In genomic region chr19:7920520-7921301, GRCh38 we compare ENCODE assay signal across 8 cellular contexts. TPM values are rescaled to one million over a fixed set of nuclear protein-coding genes. Genes with fewer than 3 reads are reported as not detected.
DNase-seq lines count a peak whose midpoint lies in the region; ATAC-seq and TF ChIP-seq lines count a peak whose summit lies in the region.

No MANE protein-coding gene starts in this region.

- peaks cover 14% of the 10 kb centered on the region for H3K36me3 Mint-ChIP-seq in activated T-cell treated with anti-CD3 and anti-CD28 coated beads, Interleukin-2, amount 50 U/mL, for 24 hours (ENCODE audit: low read depth)

- H3K4me3 ChIP-seq in PC-3 (ENCODE audit: low read length) (peak overlapping the region; percentile 87), esophagus (ENCODE audit: low read depth in 1 of 2, low read length in 2 of 2) (peak overlapping the region; percentile 45 to 77), muscle layer of duodenum (ENCODE audit: low read depth in 1 of 2, low read length in 2 of 2) (peak overlapping the region; percentile 74 to 76)

- H3K4me3 Mint-ChIP-seq in activated T-cell treated with anti-CD3 and anti-CD28 coated beads, Interleukin-2, amount 50 U/mL, for 24 hours = peak overlapping the region; percentile 79

- H3K27ac ChIP-seq in PC-3 (ENCODE audit: low read length) (peak overlapping the region; percentile 77), esophagus (ENCODE audit: low read depth in 2 of 2, low read length in 1 of 2) (peak overlapping the region; percentile 89 to 97), muscle layer of duodenum (ENCODE audit: low read length) (peak overlapping the region; percentile 79)

- no TSS peak for BruUV-seq in PC-3 (replicated peaks; lab: Mats Ljungman, UMichigan)

- no peaks in the 10 kb centered on the region for H3K9me2 ChIP-seq in PC-3 (replicated peaks; ENCODE audit: low read length)

- H3K27me3 ChIP-seq in PC-3 (ENCODE audit: low read length) = no peaks in the 10 kb centered on the region
- H3K27me3 ChIP-seq in esophagus (ENCODE audit: control insufficient read depth in 1 of 2, insufficient read depth in 2 of 2, low read length in 2 of 2) = peaks cover 0 to 10% of the 10 kb centered on the region in 2 donors
- H3K27me3 ChIP-seq in muscle layer of duodenum (ENCODE audit: low read depth, low read length) = peaks cover 23% of the 10 kb centered on the region

- no peak for TF ChIP-seq CTCF in PC-3 (conservative IDR thresholded peaks at IDR 0.05; ENCODE audit: low read depth, low read length)

- H3K9me3 ChIP-seq in PC-3 (ENCODE audit: low read length) (no peaks in the 10 kb centered on the region), esophagus (ENCODE audit: control insufficient read depth in 2 of 2, insufficient read depth in 1 of 2, low read depth in 1 of 2, low read length in 1 of 2) (peaks cover 0 to 3% of the 10 kb centered on the region in 2 donors), muscle layer of duodenum (ENCODE audit: control insufficient read depth in 1 of 2, low read length in 2 of 2) (no peaks in the 10 kb centered on the region)

- H3K4me1 Mint-ChIP-seq in activated T-cell treated with anti-CD3 and anti-CD28 coated beads, Interleukin-2, amount 50 U/mL, for 24 hours (ENCODE audit: low read depth) = peaks cover 36% of the 10 kb centered on the region

- H3K4me1 ChIP-seq in PC-3 (ENCODE audit: insufficient read depth, low read length) (peaks cover 38% of the 10 kb centered on the region), esophagus (ENCODE audit: control insufficient read depth in 2 of 2, insufficient read depth in 2 of 2, low read length in 1 of 2) (peaks cover 15 to 37% of the 10 kb centered on the region in 2 donors), muscle layer of duodenum (ENCODE audit: control insufficient read depth in 1 of 2, insufficient read depth in 2 of 2, low read length in 2 of 2) (peaks cover 5 to 79% of the 10 kb centered on the region in 2 donors)

- H3K79me2 ChIP-seq in PC-3 (ENCODE audit: low read length) = peaks cover 9% of the 10 kb centered on the region; the same call in 1 of the 2 replicates

- WGBS in esophagus, 2 donors = 1% methylated on average over 45 to 62 of the region's 62 CpGs

- H3K36me3 ChIP-seq in PC-3 (ENCODE audit: low read depth, low read length) = no peaks in the 10 kb centered on the region; the same call in 1 of the 2 replicates
- peaks cover 0 to 14% of the 10 kb centered on the region in 2 donors for H3K36me3 ChIP-seq in esophagus (ENCODE audit: control insufficient read depth in 2 of 2, insufficient read depth in 2 of 2, low read length in 1 of 2)
- H3K36me3 ChIP-seq in muscle layer of duodenum (ENCODE audit: control insufficient read depth in 1 of 2, insufficient read depth in 2 of 2, low read length in 2 of 2) = peaks cover 7 to 16% of the 10 kb centered on the region in 2 donors

- 0 out of 2 replicates have a peak, but pooled peaks cover 4% of the 10 kb centered on the region for H4K20me1 ChIP-seq in PC-3 (ENCODE audit: low read length)

- DNase-seq in D341Med (ENCODE audit: low spot score) = peak; percentile 97
- DNase-seq in PC-3 = peak; percentile 96
- DNase-seq in activated T-cell treated with anti-CD3 and anti-CD28 coated beads, Interleukin-2, amount 50 U/mL, for 24 hours = peak; percentile 98
- peak; percentile 99 to 100 for DNase-seq in stimulated activated CD8-positive, alpha-beta memory T cell treated with anti-CD3 and anti-CD28 coated beads, Interleukin-7, amount 100 ng/mL, for 1 hour (ENCODE audit: low read depth in 2 of 2)

- no peak for TF ChIP-seq EP300 in Ishikawa (IDR thresholded peaks at IDR 0.05; ENCODE audit: borderline replicate concordance)

- CTCF ChIA-PET in PC-3 (lab: Charles Lee) = interaction anchor here (0.5 to 2.6 kb wide), 8 partner anchors 8 to 398 kb away, joined by 3 to 19 read pairs (median 6); partner anchors contain the start of genes MAP2K7 and TIMM44

- TF ChIP-seq RAD21 in Ishikawa (IDR thresholded peaks at IDR 0.05; ENCODE audit: low read depth) = no peak

- H3K4me2 ChIP-seq in PC-3 (ENCODE audit: low read length) = peak overlapping the region; percentile 89

- no peaks in the 10 kb centered on the region for H3K9me3 Mint-ChIP-seq in activated T-cell treated with anti-CD3 and anti-CD28 coated beads, Interleukin-2, amount 50 U/mL, for 24 hours

- peak overlapping the region; percentile 92 for H3K27ac Mint-ChIP-seq in activated T-cell treated with anti-CD3 and anti-CD28 coated beads, Interleukin-2, amount 50 U/mL, for 24 hours

- POLR2A ChIA-PET in PC-3 (lab: Charles Lee; ENCODE audit: unreplicated experiment) = interaction anchor here (0.5 to 1.5 kb wide), 8 partner anchors 8 to 465 kb away, joined by 3 to 26 read pairs (median 7); partner anchors contain the start of genes LRRC8E, MAP2K7 and TIMM44

- H3F3A ChIP-seq in PC-3 (ENCODE audit: low read length, unreplicated experiment) = no peaks in the 10 kb centered on the region

- ATAC-seq in GM21515 (IDR thresholded peaks at IDR 0.05; ENCODE audit: unreplicated experiment) (peak; percentile 32), PC-3 (peak; percentile 33)

- peaks cover 34% of the 10 kb centered on the region for H3K27me3 Mint-ChIP-seq in activated T-cell treated with anti-CD3 and anti-CD28 coated beads, Interleukin-2, amount 50 U/mL, for 24 hours

- peak overlapping the region; percentile 67 for H3K9ac ChIP-seq in PC-3 (ENCODE audit: low read length)

- intact Hi-C loops in PC-3 (cut with micrococcal nuclease) = loop anchor here (1.0 to 2.0 kb wide), 2 partner anchors 17 to 52 kb away; partner anchors contain the start of gene MAP2K7

- H2AFZ ChIP-seq in PC-3 (ENCODE audit: low read length) = peak overlapping the region; percentile 88

TF ChIP-seq in Ishikawa, 13 proteins besides CTCF, POLR2A, EP300 and RAD21:
- no peak for TF ChIP-seq YY1 (IDR thresholded peaks at IDR 0.05; ENCODE audit: low read depth)
- TF ChIP-seq EGR1 (IDR thresholded peaks at IDR 0.05) = peak; percentile 99
- TF ChIP-seq, protein P1, sequence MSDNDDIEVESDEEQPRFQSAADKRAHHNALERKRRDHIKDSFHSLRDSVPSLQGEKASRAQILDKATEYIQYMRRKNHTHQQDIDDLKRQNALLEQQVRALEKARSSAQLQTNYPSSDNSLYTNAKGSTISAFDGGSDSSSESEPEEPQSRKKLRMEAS (IDR thresholded peaks at IDR 0.05) = peak; percentile 49

RNA-seq across cellular contexts. Expression of gene SNAPC2, which starts 0.6 kb away (rescaled TPM):
- 40.1 and 61.7 TPM in 2 replicates for total RNA-seq in PC-3 (2014; rRNA removed)
- polyA plus RNA-seq in esophagus = 10 to 100 TPM in 1 of 2 donors, 1 to 10 TPM in 1; 5.6 to 11.3 TPM

RNA-seq across cellular contexts. Expression of gene CTXN1, which starts 5.2 kb away (rescaled TPM):
- 11.4 and 40.3 TPM in 2 replicates for total RNA-seq in PC-3 (2014; rRNA removed)
- 1 to 10 TPM; 1.4 to 3.0 TPM for polyA plus RNA-seq in esophagus

RNA-seq across cellular contexts. Expression of gene TGFBR3L, which starts 6.1 kb away (rescaled TPM):
- 10.5 and 15.5 TPM in 2 replicates for total RNA-seq in PC-3 (2014; rRNA removed)
- polyA plus RNA-seq in esophagus = under 1 TPM in 1 of 2 donors, not detected in 1; 0.08 TPM

RNA-seq across cellular contexts. Expression of gene MAP2K7, which starts 17.0 kb away (rescaled TPM):
- 39.3 and 40.5 TPM in 2 replicates for total RNA-seq in PC-3 (2014; rRNA removed)
- polyA plus RNA-seq in esophagus = 10 to 100 TPM; 12.8 to 35.1 TPM

RNA-seq across cellular contexts. Expression of gene TIMM44, which starts 22.8 kb away (rescaled TPM):
- total RNA-seq in PC-3 (2014; rRNA removed) = 191 and 262 TPM in 2 replicates
- 10 to 100 TPM; 42.1 to 53.4 TPM for polyA plus RNA-seq in esophagus

Comparison
In these comparisons a context has a peak if more than half of its experiments do, and no peak if none do; other contexts are left out.
1. Peak in every context shown above with its lines: DNase-seq, ATAC-seq, H3K4me3 ChIP-seq and H3K27ac ChIP-seq.